Comparison of ENCODE assay signal across 14 cellular contexts in genomic region chr17:4970273-4970672, GRCh38. TPM values are rescaled to one million over a fixed set of nuclear protein-coding genes. Genes with fewer than 3 reads are reported as not detected.
DNase-seq lines count a peak whose midpoint lies in the region; FAIRE-seq and TF ChIP-seq lines count a peak whose summit lies in the region.
"Had no signal": no experiment of that assay in that cellular context is flagged by ENCODE, and none has a peak within 500 bp of the region (broad histone marks: within the 10 kb centered on the region; RNA-seq: fewer than 3 reads in every experiment).

No MANE protein-coding gene starts in this region.

- CTCF ChIA-PET in activated CD4-positive, alpha-beta memory T cell treated with anti-CD3 and anti-CD28 coated beads, Interleukin-2, amount 10 ng/mL, durations not matched to agents 7 days and 5 days (lab: Charles Lee): interaction anchor here (1.0 to 1.7 kb wide), 5 partner anchors 11 to 92 kb away, joined by 3 to 9 read pairs (median 4); partner anchors contain the start of genes CAMTA2 and CHRNE
- CTCF ChIA-PET in activated CD4-positive, alpha-beta memory T cell treated with anti-CD3 and anti-CD28 coated beads for 36 hours (lab: Charles Lee): interaction anchor here (0.7 to 3.1 kb wide), 8 partner anchors 8 to 180 kb away, joined by 3 to 21 read pairs (median 4); partner anchors contain the start of gene CAMTA2

- H3K4me3 Mint-ChIP-seq in activated CD4-positive, alpha-beta memory T cell treated with anti-CD3 and anti-CD28 coated beads, Interleukin-2, amount 10 ng/mL, durations not matched to agents 7 days and 5 days: no peak overlapping the region
- no peak overlapping the region for H3K4me3 Mint-ChIP-seq in activated CD4-positive, alpha-beta memory T cell treated with anti-CD3 and anti-CD28 coated beads for 36 hours
- H3K4me3 Mint-ChIP-seq: central memory CD8-positive, alpha-beta T cell had no signal

- no peak for TF ChIP-seq RAD21 in liver (IDR thresholded peaks at IDR 0.05)

- peaks cover 47% of the 10 kb centered on the region for H3K36me3 ChIP-seq in WERI-Rb-1
- H3K36me3 ChIP-seq in liver (ENCODE audit: control insufficient read depth in 4 of 4, insufficient read depth in 3 of 4, low read depth in 1 of 4, low read length in 3 of 4): peaks cover 3 to 6% (median 6%) of the 10 kb centered on the region in 4 donors
- peaks cover 21 to 36% of the 10 kb centered on the region in 2 donors for H3K36me3 ChIP-seq in stomach smooth muscle (ENCODE audit: control insufficient read depth in 2 of 2, insufficient read depth in 2 of 2, low read length in 2 of 2)

- H3K27me3 ChIP-seq in WERI-Rb-1 (ENCODE audit: insufficient read depth, low read depth, severe bottlenecking): no peaks in the 10 kb centered on the region
- H3K27me3 ChIP-seq in liver (ENCODE audit: control insufficient read depth in 4 of 4, insufficient read depth in 4 of 4, low read length in 3 of 4): no peaks in the 10 kb centered on the region
- H3K27me3 ChIP-seq in stomach smooth muscle (ENCODE audit: control insufficient read depth in 1 of 2, insufficient read depth in 2 of 2, low read length in 2 of 2): no peaks in the 10 kb centered on the region

- no peak for FAIRE-seq in RCC 7860 (lab: Jason Lieb, UNC)
- FAIRE-seq: endothelial cell of umbilical vein had no signal

- H3K9ac ChIP-seq in liver (ENCODE audit: low read depth in 1 of 2, low read length in 2 of 2) (no peak overlapping the region), stomach smooth muscle (ENCODE audit: low read length in 2 of 2) (peak overlapping the region; percentile 74 to 79)

- no peaks in the 10 kb centered on the region for H3K9me3 Mint-ChIP-seq in activated CD4-positive, alpha-beta memory T cell treated with anti-CD3 and anti-CD28 coated beads, Interleukin-2, amount 10 ng/mL, durations not matched to agents 7 days and 5 days
- H3K9me3 Mint-ChIP-seq in activated CD4-positive, alpha-beta memory T cell treated with anti-CD3 and anti-CD28 coated beads for 36 hours: peaks cover 3% of the 10 kb centered on the region
- H3K9me3 Mint-ChIP-seq: central memory CD8-positive, alpha-beta T cell had no signal

- intact Hi-C loops in activated CD4-positive, alpha-beta memory T cell treated with anti-CD3 and anti-CD28 coated beads for 36 hours (cut with micrococcal nuclease): no loop called here

- H3K36me3 Mint-ChIP-seq in activated CD4-positive, alpha-beta memory T cell treated with anti-CD3 and anti-CD28 coated beads, Interleukin-2, amount 10 ng/mL, durations not matched to agents 7 days and 5 days (ENCODE audit: low read depth): peaks cover 44% of the 10 kb centered on the region
- peaks cover 34% of the 10 kb centered on the region for H3K36me3 Mint-ChIP-seq in activated CD4-positive, alpha-beta memory T cell treated with anti-CD3 and anti-CD28 coated beads for 36 hours

- no peaks in the 10 kb centered on the region for H3K27me3 Mint-ChIP-seq in activated CD4-positive, alpha-beta memory T cell treated with anti-CD3 and anti-CD28 coated beads, Interleukin-2, amount 10 ng/mL, durations not matched to agents 7 days and 5 days
- H3K27me3 Mint-ChIP-seq in activated CD4-positive, alpha-beta memory T cell treated with anti-CD3 and anti-CD28 coated beads for 36 hours: no peaks in the 10 kb centered on the region
- H3K27me3 Mint-ChIP-seq: central memory CD8-positive, alpha-beta T cell had no signal

- H3K4me1 ChIP-seq in liver (ENCODE audit: control insufficient read depth in 4 of 4, insufficient read depth in 4 of 4, low read length in 3 of 4): peaks cover 7 to 52% (median 33%) of the 10 kb centered on the region in 4 donors
- H3K4me1 ChIP-seq in stomach smooth muscle (ENCODE audit: control insufficient read depth, insufficient read depth, low read length): peaks cover 51% of the 10 kb centered on the region

- H3K4me1 Mint-ChIP-seq in activated CD4-positive, alpha-beta memory T cell treated with anti-CD3 and anti-CD28 coated beads, Interleukin-2, amount 10 ng/mL, durations not matched to agents 7 days and 5 days: peaks cover 25% of the 10 kb centered on the region
- H3K4me1 Mint-ChIP-seq in activated CD4-positive, alpha-beta memory T cell treated with anti-CD3 and anti-CD28 coated beads for 36 hours (ENCODE audit: low read depth): peaks cover 33% of the 10 kb centered on the region

- peak overlapping the region; percentile 62 for H3K27ac Mint-ChIP-seq in activated CD4-positive, alpha-beta memory T cell treated with anti-CD3 and anti-CD28 coated beads, Interleukin-2, amount 10 ng/mL, durations not matched to agents 7 days and 5 days
- no peak overlapping the region for H3K27ac Mint-ChIP-seq in activated CD4-positive, alpha-beta memory T cell treated with anti-CD3 and anti-CD28 coated beads for 36 hours

- DNase-seq in activated CD4-positive, alpha-beta memory T cell treated with anti-CD3 and anti-CD28 coated beads, Interleukin-2, amount 10 ng/mL, durations not matched to agents 7 days and 5 days: no peak
- DNase-seq in activated CD4-positive, alpha-beta memory T cell treated with anti-CD3 and anti-CD28 coated beads for 36 hours: no peak
- DNase-seq in WERI-Rb-1: peak; percentile 65
- no peak for DNase-seq in NCI-H2081 treated with DMSO at 0.1 percent for 48 hours (lab: John Stamatoyannopoulos, UW)
- no peak for DNase-seq in HPDE6-E6E7 (ENCODE audit: extremely low spot score)
- no peak for DNase-seq in RCC 7860 (ENCODE audit: low spot score)
- DNase-seq: activated gamma-delta T cell treated with Interleukin-2 at 50 U/mL for 16 hours, H7, NCI-H446 treated with DMSO at 0.1 percent for 48 hours had no signal

- no peak overlapping the region for H3K4me3 ChIP-seq in WERI-Rb-1 (ENCODE audit: low read depth, low read length)
- no peak overlapping the region for H3K4me3 ChIP-seq in liver (ENCODE audit: low read depth in 1 of 3, low read length in 3 of 3)
- H3K4me3 ChIP-seq in stomach smooth muscle (ENCODE audit: low read length in 2 of 2): no peak overlapping the region

- no peaks in the 10 kb centered on the region for H3K9me3 ChIP-seq in WERI-Rb-1 (ENCODE audit: severe bottlenecking)
- H3K9me3 ChIP-seq in liver (ENCODE audit: control insufficient read depth in 4 of 4, low read length in 3 of 4): no peaks in the 10 kb centered on the region
- H3K9me3 ChIP-seq in stomach smooth muscle (ENCODE audit: control insufficient read depth in 2 of 2, low read length in 2 of 2): no peaks in the 10 kb centered on the region

- H3K27ac ChIP-seq in WERI-Rb-1 (peak overlapping the region; percentile 91), liver (ENCODE audit: low read depth in 1 of 2, low read length in 2 of 2) (peak overlapping the region; percentile 97 to 99), stomach smooth muscle (ENCODE audit: low read length) (peak overlapping the region; percentile 96)

- TF ChIP-seq CTCF in WERI-Rb-1 (IDR thresholded peaks at IDR 0.05; ENCODE audit: low read depth, low read length): no peak
- no peak for TF ChIP-seq CTCF in liver (IDR thresholded peaks at IDR 0.05; ENCODE audit: low read depth, low read length, missing input control)

- POLR2A ChIA-PET in activated CD4-positive, alpha-beta memory T cell treated with anti-CD3 and anti-CD28 coated beads, Interleukin-2, amount 10 ng/mL, durations not matched to agents 7 days and 5 days (lab: Charles Lee): interaction anchor here (0.8 to 15.5 kb wide), 6 partner anchors 10 to 53 kb away, joined by 4 to 711 read pairs (median 24); partner anchors contain the start of genes CAMTA2, ENO3, INCA1 and KIF1C
- POLR2A ChIA-PET in activated CD4-positive, alpha-beta memory T cell treated with anti-CD3 and anti-CD28 coated beads for 36 hours (lab: Charles Lee): interaction anchor here (1.0 to 10.7 kb wide), 7 partner anchors 10 to 109 kb away, joined by 3 to 346 read pairs (median 9); partner anchors contain the start of genes CAMTA2, ENO3, INCA1 and KIF1C

- WGBS in liver: 98% methylated on average over 8 of the region's 8 CpGs

RNA-seq across cellular contexts. Expression of gene SPAG7, which starts 2.7 kb away (rescaled TPM):
- 10 to 100 TPM; 53.0 to 58.2 TPM for total RNA-seq in activated CD4-positive, alpha-beta memory T cell treated with anti-CD3 and anti-CD28 coated beads, Interleukin-2, amount 10 ng/mL, durations not matched to agents 7 days and 5 days
- 10 to 100 TPM; 60.6 to 65.8 TPM for total RNA-seq in activated CD4-positive, alpha-beta memory T cell treated with anti-CD3 and anti-CD28 coated beads for 36 hours
- 10 to 100 TPM; 18.6 to 19.8 TPM for total RNA-seq in liver
- 10 to 100 TPM; 32.1 to 66.3 TPM for polyA plus RNA-seq in liver

RNA-seq across cellular contexts. Expression of gene CAMTA2, which starts 17.2 kb away (rescaled TPM):
- total RNA-seq in activated CD4-positive, alpha-beta memory T cell treated with anti-CD3 and anti-CD28 coated beads, Interleukin-2, amount 10 ng/mL, durations not matched to agents 7 days and 5 days: 10 to 100 TPM; 73.2 to 80.1 TPM
- total RNA-seq in activated CD4-positive, alpha-beta memory T cell treated with anti-CD3 and anti-CD28 coated beads for 36 hours: 100 to 1,000 TPM; 101 to 109 TPM
- 1 to 10 TPM; 7.8 to 9.6 TPM for total RNA-seq in liver
- polyA plus RNA-seq in liver: 10 to 100 TPM; 14.3 to 17.6 TPM

RNA-seq across cellular contexts. Expression of gene ENO3, which starts 19.4 kb away (rescaled TPM):
- 10 to 100 TPM; 26.8 to 33.0 TPM for total RNA-seq in activated CD4-positive, alpha-beta memory T cell treated with anti-CD3 and anti-CD28 coated beads, Interleukin-2, amount 10 ng/mL, durations not matched to agents 7 days and 5 days
- 10 to 100 TPM; 26.5 to 26.8 TPM for total RNA-seq in activated CD4-positive, alpha-beta memory T cell treated with anti-CD3 and anti-CD28 coated beads for 36 hours
- 10 to 100 TPM; 26.3 to 27.5 TPM for total RNA-seq in liver
- polyA plus RNA-seq in liver: 100 to 1,000 TPM in 1 of 2 donors, 10 to 100 TPM in 1; 34.1 to 117 TPM

RNA-seq across cellular contexts. Expression of gene PFN1, which starts 21.9 kb away (rescaled TPM):
- total RNA-seq in activated CD4-positive, alpha-beta memory T cell treated with anti-CD3 and anti-CD28 coated beads, Interleukin-2, amount 10 ng/mL, durations not matched to agents 7 days and 5 days: 1,000 to 10,000 TPM; 2,149 to 2,220 TPM
- 1,000 to 10,000 TPM; 1,907 to 1,923 TPM for total RNA-seq in activated CD4-positive, alpha-beta memory T cell treated with anti-CD3 and anti-CD28 coated beads for 36 hours
- total RNA-seq in liver: 100 to 1,000 TPM; 150 to 672 TPM
- polyA plus RNA-seq in liver: 100 to 1,000 TPM; 568 to 592 TPM

RNA-seq across cellular contexts. Expression of gene INCA1, which starts 27.0 kb away (rescaled TPM):
- total RNA-seq in activated CD4-positive, alpha-beta memory T cell treated with anti-CD3 and anti-CD28 coated beads, Interleukin-2, amount 10 ng/mL, durations not matched to agents 7 days and 5 days: under 1 TPM in 1 of 2 experiments, not detected in 1; 0.25 TPM
- total RNA-seq in activated CD4-positive, alpha-beta memory T cell treated with anti-CD3 and anti-CD28 coated beads for 36 hours: under 1 TPM in 1 of 2 experiments, not detected in 1; 0.40 TPM
- total RNA-seq in liver: under 1 TPM; 0.28 to 0.42 TPM
- under 1 TPM; 0.68 to 0.75 TPM for polyA plus RNA-seq in liver
- total RNA-seq: M059J had no signal

Comparison
In these comparisons a context has a peak if more than half of its experiments do, and no peak if none do; other contexts are left out.
1. H3K9ac ChIP-seq: peak in stomach smooth muscle (2 of 2); none in liver (0 of 2).
2. RNA of gene CAMTA2, which starts 17.2 kb away (total RNA-seq): 101 to 109 TPM in activated CD4-positive, alpha-beta memory T cell treated with anti-CD3 and anti-CD28 coated beads for 36 hours and 73.2 to 80.1 TPM in activated CD4-positive, alpha-beta memory T cell treated with anti-CD3 and anti-CD28 coated beads, Interleukin-2, amount 10 ng/mL, durations not matched to agents 7 days and 5 days; 7.8 to 9.6 TPM in liver; every median in the first group is over 4 times any median in the second.
3. Peak in every context shown above with its lines, with median percentiles within 50 percentile points of each other: H3K27ac ChIP-seq.